Comparison of ENCODE assay signal across 27 cellular contexts in the genomic region with DNA sequence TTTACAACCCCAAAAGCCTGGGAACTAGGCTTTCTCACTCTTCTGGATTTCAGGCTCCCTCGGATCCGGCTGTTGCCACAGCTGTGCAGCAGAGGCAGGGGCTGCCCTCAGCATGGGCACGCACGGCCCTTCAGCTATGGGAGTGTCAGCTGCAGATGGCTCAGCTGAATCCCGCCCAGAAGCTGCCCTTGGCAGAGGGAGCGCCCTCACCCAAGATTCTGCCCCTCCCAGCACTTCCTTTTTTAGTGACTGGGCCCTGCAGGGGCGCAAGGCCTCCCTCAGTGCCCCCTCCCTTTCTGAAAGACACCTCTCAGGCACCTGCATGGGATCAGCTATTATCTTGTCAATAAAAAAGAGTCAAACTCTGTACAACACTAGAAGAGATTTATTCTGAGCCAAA.
"Had no signal": no experiment of that assay in that cellular context is flagged by ENCODE, and none has a peak within 500 bp of the region (broad histone marks: within the 10 kb centered on the region; RNA-seq: fewer than 3 reads in every experiment).

No MANE protein-coding gene starts in this region.

- H3K27ac Mint-ChIP-seq: activated CD4-positive, alpha-beta T cell treated with anti-CD3 and anti-CD28 coated beads, Interleukin-2, amount 10 ng/mL, durations not matched to agents 7 days and 5 days; activated CD8-positive, alpha-beta T cell treated with anti-CD3 and anti-CD28 coated beads for 36 hours; activated T-helper 17 cell treated with anti-CD3 and anti-CD28 coated beads, Interleukin-2, amount 50 U/mL, for 72 hours; endodermal cell; nephron progenitor cell; stimulated activated effector memory CD8-positive, alpha-beta T cell treated with anti-CD3 and anti-CD28 coated beads, Interleukin-12 subunit alpha, Interleukin-12 subunit beta, amount 100 ng/mL, for 72 hours; type B pancreatic cell had no signal

- H3K4me3 Mint-ChIP-seq: activated CD4-positive, alpha-beta T cell treated with anti-CD3 and anti-CD28 coated beads, Interleukin-2, amount 10 ng/mL, durations not matched to agents 7 days and 5 days; activated CD8-positive, alpha-beta T cell treated with anti-CD3 and anti-CD28 coated beads for 36 hours; activated T-cell treated with anti-CD3 and anti-CD28 coated beads, Interleukin-2, amount 50 U/mL, for 4 hours; activated T-helper 17 cell treated with anti-CD3 and anti-CD28 coated beads, Interleukin-2, amount 50 U/mL, for 72 hours; endodermal cell; nephron progenitor cell; stimulated activated effector memory CD8-positive, alpha-beta T cell treated with anti-CD3 and anti-CD28 coated beads, Interleukin-12 subunit alpha, Interleukin-12 subunit beta, amount 100 ng/mL, for 72 hours; stimulated activated naive CD8-positive, alpha-beta T cell treated with anti-CD3 and anti-CD28 coated beads, Interleukin-15, amount 100 ng/mL, for 72 hours; type B pancreatic cell had no signal

- H3K36me3 Mint-ChIP-seq: stimulated activated effector memory CD8-positive, alpha-beta T cell treated with anti-CD3 and anti-CD28 coated beads, Interleukin-12 subunit alpha, Interleukin-12 subunit beta, amount 100 ng/mL, for 72 hours; type B pancreatic cell had no signal

- ATAC-seq: activated CD8-positive, alpha-beta T cell treated with anti-CD3 and anti-CD28 coated beads for 36 hours; activated T-cell treated with anti-CD3 and anti-CD28 coated beads, Interleukin-2, amount 50 U/mL, for 4 hours; activated T-helper 17 cell treated with anti-CD3 and anti-CD28 coated beads, Interleukin-2, amount 50 U/mL, for 72 hours; esophagus mucosa; left lung; lower lobe of right lung; sciatic nerve; stimulated activated effector memory CD8-positive, alpha-beta T cell treated with anti-CD3 and anti-CD28 coated beads, Interleukin-12 subunit alpha, Interleukin-12 subunit beta, amount 100 ng/mL, for 72 hours; stimulated activated naive CD8-positive, alpha-beta T cell treated with anti-CD3 and anti-CD28 coated beads, Interleukin-15, amount 100 ng/mL, for 72 hours had no signal

- DNase-seq: activated CD4-positive, alpha-beta T cell treated with anti-CD3 and anti-CD28 coated beads, Interleukin-2, amount 10 ng/mL, durations not matched to agents 7 days and 5 days; activated CD4-positive, CD25-positive, alpha-beta regulatory T cell treated with anti-CD3 and anti-CD28 coated beads, Interleukin-2, amount 50 U/mL, for 72 hours; activated CD8-positive, alpha-beta T cell treated with anti-CD3 and anti-CD28 coated beads for 36 hours; activated gamma-delta T cell treated with Interleukin-2 at 50 U/mL for 16 hours; activated naive CD4-positive, alpha-beta T cell treated with anti-CD3 and anti-CD28 coated beads, Interleukin-2, amount 50 U/mL, for 16 hours; activated T-cell treated with anti-CD3 and anti-CD28 coated beads, Interleukin-2, amount 50 U/mL, for 4 hours; amniotic stem cell; brain microvascular endothelial cell; endodermal cell; left lung; lower lobe of right lung; mesenchymal stem cell; nephron progenitor cell; retina; small intestine; stimulated activated CD4-positive, alpha-beta T cell treated with anti-CD3 and anti-CD28 coated beads, Interleukin-4, amount 100 ng/mL, for 24 hours; stimulated activated naive CD8-positive, alpha-beta T cell treated with anti-CD3 and anti-CD28 coated beads, Interleukin-15, amount 100 ng/mL, for 72 hours; substantia nigra; T-helper 1 cell; uterus had no signal

- H3K4me1 ChIP-seq: left lung, lower lobe of right lung, prostate gland, uterus had no signal

- H3K27me3 Mint-ChIP-seq: activated CD4-positive, alpha-beta T cell treated with anti-CD3 and anti-CD28 coated beads, Interleukin-2, amount 10 ng/mL, durations not matched to agents 7 days and 5 days; activated CD8-positive, alpha-beta T cell treated with anti-CD3 and anti-CD28 coated beads for 36 hours; type B pancreatic cell had no signal

- H3K9me3 ChIP-seq: left lung, lower lobe of right lung, neutrophil, prostate gland, uterus had no signal

- H3K36me3 ChIP-seq: brain microvascular endothelial cell, left lung, lower lobe of right lung, neutrophil, prostate gland, uterus had no signal

- H3K27me3 ChIP-seq: brain microvascular endothelial cell, left lung, neutrophil, uterus had no signal

- H3K4me1 Mint-ChIP-seq: activated CD4-positive, alpha-beta T cell treated with anti-CD3 and anti-CD28 coated beads, Interleukin-2, amount 10 ng/mL, durations not matched to agents 7 days and 5 days; activated T-helper 17 cell treated with anti-CD3 and anti-CD28 coated beads, Interleukin-2, amount 50 U/mL, for 72 hours; nephron progenitor cell; stimulated activated effector memory CD8-positive, alpha-beta T cell treated with anti-CD3 and anti-CD28 coated beads, Interleukin-12 subunit alpha, Interleukin-12 subunit beta, amount 100 ng/mL, for 72 hours; stimulated activated naive CD8-positive, alpha-beta T cell treated with anti-CD3 and anti-CD28 coated beads, Interleukin-15, amount 100 ng/mL, for 72 hours had no signal

- H3K27ac ChIP-seq: brain microvascular endothelial cell, left lung, lower lobe of right lung, neutrophil, prostate gland, uterus had no signal

- H3K4me3 ChIP-seq: left lung, lower lobe of right lung, prostate gland, uterus had no signal
